ENCODE assay signal across 8 cellular contexts in the genomic region with DNA sequence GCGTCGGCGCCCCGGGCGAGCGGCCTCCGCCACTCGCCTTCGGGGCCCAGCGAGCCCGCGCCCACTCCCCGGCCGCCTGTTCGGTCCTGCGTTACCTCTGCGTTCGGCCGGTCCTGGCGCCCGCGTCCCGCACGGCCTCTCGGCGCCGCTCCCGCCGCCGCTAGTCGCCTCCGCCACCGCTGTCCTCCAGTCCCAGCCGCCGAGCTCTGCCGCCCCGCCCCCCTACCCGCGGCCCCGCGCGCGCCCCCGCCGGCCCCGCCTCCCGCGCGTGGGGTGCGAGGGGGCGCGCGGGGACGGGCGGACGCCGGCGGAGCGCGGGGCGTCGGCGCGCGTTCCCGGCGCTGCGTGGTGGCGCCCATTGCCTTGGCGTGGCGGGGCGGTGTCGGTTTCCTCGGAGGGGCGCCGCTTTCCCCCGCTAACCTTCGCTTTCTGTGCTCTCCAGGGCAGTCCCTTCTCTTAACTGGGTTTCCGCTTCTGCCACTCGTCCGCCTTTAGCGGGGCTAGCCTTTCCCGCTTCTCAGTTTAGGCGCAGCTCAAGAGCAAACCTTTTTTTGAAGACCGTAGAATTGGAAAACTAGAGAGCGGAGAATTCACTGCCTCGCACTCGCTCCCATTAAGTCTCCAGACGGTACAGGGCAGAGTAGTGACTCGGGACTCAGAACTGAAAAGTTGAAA. TPM values are rescaled to one million over a fixed set of nuclear protein-coding genes. Genes with fewer than 3 reads are reported as not detected.
A peak's percentile ranks its signal among the peaks of the same experiment; 100 is the strongest.
DNase-seq lines count a peak whose midpoint lies in the region; ATAC-seq and TF ChIP-seq lines count a peak whose summit lies in the region.

A gene with protein sequence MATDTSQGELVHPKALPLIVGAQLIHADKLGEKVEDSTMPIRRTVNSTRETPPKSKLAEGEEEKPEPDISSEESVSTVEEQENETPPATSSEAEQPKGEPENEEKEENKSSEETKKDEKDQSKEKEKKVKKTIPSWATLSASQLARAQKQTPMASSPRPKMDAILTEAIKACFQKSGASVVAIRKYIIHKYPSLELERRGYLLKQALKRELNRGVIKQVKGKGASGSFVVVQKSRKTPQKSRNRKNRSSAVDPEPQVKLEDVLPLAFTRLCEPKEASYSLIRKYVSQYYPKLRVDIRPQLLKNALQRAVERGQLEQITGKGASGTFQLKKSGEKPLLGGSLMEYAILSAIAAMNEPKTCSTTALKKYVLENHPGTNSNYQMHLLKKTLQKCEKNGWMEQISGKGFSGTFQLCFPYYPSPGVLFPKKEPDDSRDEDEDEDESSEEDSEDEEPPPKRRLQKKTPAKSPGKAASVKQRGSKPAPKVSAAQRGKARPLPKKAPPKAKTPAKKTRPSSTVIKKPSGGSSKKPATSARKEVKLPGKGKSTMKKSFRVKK (minus strand): TSS at position 208 of the 675 bp plus-strand sequence. CDS start 6,867 bp downstream, outside the sequence.

- no peaks in the 10 kb centered on the region for H3K27me3 ChIP-seq in left lung

- peaks cover 11% of the 10 kb centered on the region for H3K36me3 Mint-ChIP-seq in activated CD4-positive, alpha-beta T cell treated with anti-CD3 and anti-CD28 coated beads, Interleukin-2, amount 10 ng/mL, durations not matched to agents 7 days and 5 days (ENCODE audit: low read depth)

- peak within 1 kb of the TSS; percentile 98 for H3K4me3 Mint-ChIP-seq in activated CD4-positive, alpha-beta T cell treated with anti-CD3 and anti-CD28 coated beads, Interleukin-2, amount 10 ng/mL, durations not matched to agents 7 days and 5 days

- peaks cover 15 to 38% of the 10 kb centered on the region in 2 donors for H3K4me1 ChIP-seq in left lung

- no peaks in the 10 kb centered on the region for H3K9me3 ChIP-seq in left lung

- peaks cover 29% of the 10 kb centered on the region for H3K4me1 Mint-ChIP-seq in activated CD4-positive, alpha-beta T cell treated with anti-CD3 and anti-CD28 coated beads, Interleukin-2, amount 10 ng/mL, durations not matched to agents 7 days and 5 days

- H3K36me3 ChIP-seq in left lung: no peaks in the 10 kb centered on the region

- no peak for TF ChIP-seq CTCF in left lung (IDR thresholded peaks at IDR 0.05)

- H3K4me3 ChIP-seq in left lung: peak within 1 kb of the TSS; percentile 59 to 93

- H3K27ac Mint-ChIP-seq in activated CD4-positive, alpha-beta T cell treated with anti-CD3 and anti-CD28 coated beads, Interleukin-2, amount 10 ng/mL, durations not matched to agents 7 days and 5 days: peak within 1 kb of the TSS; percentile 99

- ATAC-seq in GM19025 (IDR thresholded peaks at IDR 0.05; ENCODE audit: low read depth, unreplicated experiment) (peak; percentile 53), HG03196 (IDR thresholded peaks at IDR 0.05; ENCODE audit: unreplicated experiment) (peak; percentile 40), left lung (peak; percentile 80)

- no peaks in the 10 kb centered on the region for H3K9me3 Mint-ChIP-seq in activated CD4-positive, alpha-beta T cell treated with anti-CD3 and anti-CD28 coated beads, Interleukin-2, amount 10 ng/mL, durations not matched to agents 7 days and 5 days

- POLR2A ChIA-PET in activated CD4-positive, alpha-beta T cell treated with anti-CD3 and anti-CD28 coated beads, Interleukin-2, amount 10 ng/mL, durations not matched to agents 7 days and 5 days (lab: Charles Lee): interaction anchor here (0.8 to 1.2 kb wide), 2 partner anchors 16 to 126 kb away, joined by 3 to 4 read pairs; a partner anchor contains a TSS

- DNase-seq in AML-193 (lab: John Stamatoyannopoulos, UW): peak; percentile 34 to 52
- peak; percentile 31 for DNase-seq in NCI-H460 (ENCODE audit: extremely low read depth, low read depth)
- peak; percentile 79 for DNase-seq in activated CD4-positive, alpha-beta T cell treated with anti-CD3 and anti-CD28 coated beads, Interleukin-2, amount 10 ng/mL, durations not matched to agents 7 days and 5 days
- peak; percentile 45 for DNase-seq in dedifferentiated amniotic fluid mesenchymal stem cell (ENCODE audit: extremely low spot score)
- DNase-seq in left lung: peak; percentile 74 to 92
- DNase-seq in stimulated activated CD4-positive, alpha-beta T cell treated with anti-CD3 and anti-CD28 coated beads, Interleukin-2, amount 100 ng/mL, for 4 hours (ENCODE audit: low read depth): peak; percentile 78

- intact Hi-C loops in left lung (cut with DNase I): no loop called here

- peak within 1 kb of the TSS; percentile 96 to 98 for H3K27ac ChIP-seq in left lung

- CTCF ChIA-PET in activated CD4-positive, alpha-beta T cell treated with anti-CD3 and anti-CD28 coated beads, Interleukin-2, amount 10 ng/mL, durations not matched to agents 7 days and 5 days (lab: Charles Lee): interaction anchor here (0.6 to 2.0 kb wide), 8 partner anchors 11 to 372 kb away, joined by 3 to 7 read pairs (median 4); no protein-coding TSS in a partner anchor

- H3K27me3 Mint-ChIP-seq in activated CD4-positive, alpha-beta T cell treated with anti-CD3 and anti-CD28 coated beads, Interleukin-2, amount 10 ng/mL, durations not matched to agents 7 days and 5 days: no peaks in the 10 kb centered on the region

RNA-seq across cellular contexts. Expression of the gene that starts here (rescaled TPM):
- 152 and 154 TPM in 2 replicates for total RNA-seq in NCI-H460 (2014; rRNA removed; shearing (Covaris generic))
- polyA plus RNA-seq in NCI-H460 (2014; cell fraction: nucleus; rRNA removed): 233 and 350 TPM in 2 replicates
- 100 to 1,000 TPM; 369 to 407 TPM for total RNA-seq in activated CD4-positive, alpha-beta T cell treated with anti-CD3 and anti-CD28 coated beads, Interleukin-2, amount 10 ng/mL, durations not matched to agents 7 days and 5 days
- total RNA-seq in left lung: 100 to 1,000 TPM; 158 to 185 TPM

Comparison
In these comparisons a context has a peak if more than half of its experiments do, and no peak if none do; other contexts are left out.
1. Peak in every context shown above with its lines: DNase-seq, ATAC-seq, H3K4me3 ChIP-seq and H3K27ac ChIP-seq.
2. DNase-seq: peak in every context shown above with its lines; median percentile 83 in left lung; 79 in activated CD4-positive, alpha-beta T cell treated with anti-CD3 and anti-CD28 coated beads, Interleukin-2, amount 10 ng/mL, durations not matched to agents 7 days and 5 days; 78 in stimulated activated CD4-positive, alpha-beta T cell treated with anti-CD3 and anti-CD28 coated beads, Interleukin-2, amount 100 ng/mL, for 4 hours; 45 in dedifferentiated amniotic fluid mesenchymal stem cell; 43 in AML-193; 31 in NCI-H460.